ENCODE assay signal across 8 cellular contexts in genomic region chr6:57173886-57174510, GRCh38. TPM values are rescaled to one million over a fixed set of nuclear protein-coding genes. Genes with fewer than 3 reads are reported as not detected.
DNase-seq lines count a peak whose midpoint lies in the region; ATAC-seq and TF ChIP-seq lines count a peak whose summit lies in the region.

No MANE protein-coding gene starts in this region.

- TF ChIP-seq CTCF in OCI-LY7 (conservative IDR thresholded peaks at IDR 0.05; ENCODE audit: low read length) (no peak), neural progenitor cell (IDR thresholded peaks at IDR 0.05) (no peak)

- no peaks in the 10 kb centered on the region for H3K36me3 Mint-ChIP-seq in neural progenitor cell

- DNase-seq in NCI-H82 (lab: John Stamatoyannopoulos, UW) (peak; percentile 39), NCI-H82 treated with DMSO at 0.1 percent for 48 hours (lab: John Stamatoyannopoulos, UW; ENCODE audit: unreplicated experiment) (no peak), OCI-LY7 (ENCODE audit: low spot score) (no peak), neural progenitor cell (ENCODE audit: low spot score) (peak; percentile 47)
- DNase-seq in activated CD4-positive, CD25-positive, alpha-beta regulatory T cell treated with anti-CD3 and anti-CD28 coated beads, Interleukin-2, amount 50 U/mL, for 72 hours, result no peak

- peaks cover 64% of the 10 kb centered on the region for H3K79me2 ChIP-seq in OCI-LY7 (ENCODE audit: insufficient read depth, low read depth, low read length)
- peaks cover 15% of the 10 kb centered on the region for H3K79me2 ChIP-seq in neural progenitor cell (ENCODE audit: low read depth)

- H3K27ac Mint-ChIP-seq in neural progenitor cell, result no peak overlapping the region

- H3K4me2 ChIP-seq in OCI-LY7 (ENCODE audit: low read length), result peak overlapping the region; percentile 85
- H3K4me2 ChIP-seq in neural progenitor cell, result peak overlapping the region; percentile 94

- ATAC-seq in GM19463 (IDR thresholded peaks at IDR 0.05; ENCODE audit: unreplicated experiment) (no peak), GM19467 (IDR thresholded peaks at IDR 0.05; ENCODE audit: unreplicated experiment) (no peak)

- H3K27me3 Mint-ChIP-seq in neural progenitor cell (ENCODE audit: insufficient read depth, low read depth), result peaks cover 13% of the 10 kb centered on the region

- CTCF ChIA-PET in OCI-LY7 (lab: Charles Lee; ENCODE audit: unreplicated experiment), result no interaction called here

- 10 to 28% methylated on average over 4 of the region's 5 CpGs for WGBS in ectodermal cell, 2 experiments

- peak overlapping the region; percentile 93; the same call in 1 of the 2 replicates for H2AFZ ChIP-seq in OCI-LY7 (ENCODE audit: low read length)
- no peak overlapping the region for H2AFZ ChIP-seq in neural progenitor cell (replicated peaks)

- peaks cover 42% of the 10 kb centered on the region for H3F3A ChIP-seq in neural progenitor cell (ENCODE audit: low read depth)

- H3K4me3 Mint-ChIP-seq in neural progenitor cell, result peak overlapping the region; percentile 88

- H3K36me3 ChIP-seq in OCI-LY7 (ENCODE audit: insufficient read depth, low read length), result peaks cover 29% of the 10 kb centered on the region; the same call in 1 of the 2 replicates
- no peaks in the 10 kb centered on the region for H3K36me3 ChIP-seq in ectodermal cell (ENCODE audit: control insufficient read depth, insufficient read depth, low read length)
- H3K36me3 ChIP-seq in neural progenitor cell, result peaks cover 3% of the 10 kb centered on the region

- no peak overlapping the region for H3K9ac ChIP-seq in neural progenitor cell

- no peaks in the 10 kb centered on the region for H3K9me3 Mint-ChIP-seq in neural progenitor cell

- H3K9me3 ChIP-seq in OCI-LY7 (ENCODE audit: low read length) (no peaks in the 10 kb centered on the region), ectodermal cell (ENCODE audit: control insufficient read depth, low read length) (no peaks in the 10 kb centered on the region), neural progenitor cell (ENCODE audit: low read depth) (no peaks in the 10 kb centered on the region)

- POLR2A ChIA-PET in OCI-LY7 (lab: Charles Lee), result interaction anchor here (1.0 kb wide), 1 partner anchor 18 kb away, joined by 3 read pairs; no protein-coding TSS in a partner anchor

- H3K27me3 ChIP-seq in ectodermal cell (ENCODE audit: control insufficient read depth, insufficient read depth, low read length, poor library complexity, severe bottlenecking) (peaks cover 15% of the 10 kb centered on the region), neural progenitor cell (peaks cover 16% of the 10 kb centered on the region)

- intact Hi-C loops in OCI-LY7 (cut with micrococcal nuclease; ENCODE audit: unreplicated experiment), result loop anchor here (5.0 kb wide), 1 partner anchor 67 kb away; no protein-coding TSS in a partner anchor

- H3K27ac ChIP-seq in OCI-LY7 (ENCODE audit: low read depth, low read length, poor library complexity, severe bottlenecking) (peak overlapping the region; percentile 82), ectodermal cell (ENCODE audit: insufficient read depth, low read depth, low read length, poor library complexity, severe bottlenecking) (peak overlapping the region; percentile 2), neural progenitor cell (no peak overlapping the region)

- peaks cover 16% of the 10 kb centered on the region for H3K4me1 Mint-ChIP-seq in neural progenitor cell

- BruUV-seq in OCI-LY7 (replicated peaks; lab: Mats Ljungman, UMichigan), result TSS peak; percentile 54

- peaks cover 17% of the 10 kb centered on the region for H4K20me1 ChIP-seq in OCI-LY7 (ENCODE audit: insufficient read depth, low read length)
- peaks cover 12% of the 10 kb centered on the region for H4K20me1 ChIP-seq in neural progenitor cell (ENCODE audit: low read depth)

- H3K4me3 ChIP-seq in OCI-LY7 (ENCODE audit: low read depth, low read length, poor library complexity, severe bottlenecking), result peak overlapping the region; percentile 88
- H3K4me3 ChIP-seq in ectodermal cell (ENCODE audit: insufficient read depth, low read depth, low read length), result peak overlapping the region; percentile 64
- H3K4me3 ChIP-seq in neural progenitor cell, result peak overlapping the region; percentile 59

- no peaks in the 10 kb centered on the region for H3K9me2 ChIP-seq in OCI-LY7 (ENCODE audit: insufficient read depth, low read length)

- peaks cover 20% of the 10 kb centered on the region for H3K4me1 ChIP-seq in OCI-LY7 (ENCODE audit: insufficient read depth, low read length, poor library complexity, severe bottlenecking)
- H3K4me1 ChIP-seq in ectodermal cell (ENCODE audit: control insufficient read depth, insufficient read depth, low read length), result no peaks in the 10 kb centered on the region
- peaks cover 20% of the 10 kb centered on the region for H3K4me1 ChIP-seq in neural progenitor cell

RNA-seq across cellular contexts. Expression of gene BAG2, which starts 1.9 kb away (rescaled TPM):
- total RNA-seq in OCI-LY7 (2014; rRNA removed; shearing (Covaris generic)), result 6.8 and 7.7 TPM in 2 replicates
- total RNA-seq in OCI-LY7 (2022), result 8.0 and 8.7 TPM in 2 replicates
- polyA plus RNA-seq in ectodermal cell (2013, experiment 1 of 4), result 2.5 TPM
- 2.1 TPM for polyA plus RNA-seq in ectodermal cell (2013, experiment 2 of 4)
- polyA plus RNA-seq in ectodermal cell (2013, experiment 3 of 4), result 2.3 TPM
- 2.2 TPM for polyA plus RNA-seq in ectodermal cell (2013, experiment 4 of 4)
- 0.84 and 1.5 TPM in 2 replicates for total RNA-seq in neural progenitor cell (ENCODE audit: low replicate concordance)

RNA-seq across cellular contexts. Expression of gene RAB23, which starts 48.1 kb away (rescaled TPM):
- total RNA-seq in OCI-LY7 (2014; rRNA removed; shearing (Covaris generic)), result 3.5 and 4.9 TPM in 2 replicates
- total RNA-seq in OCI-LY7 (2022) (2.9 and 4.1 TPM in 2 replicates), neural progenitor cell (ENCODE audit: low replicate concordance) (26.9 and 43.7 TPM in 2 replicates)
- 24.1 TPM for polyA plus RNA-seq in ectodermal cell (2013, experiment 1 of 4)
- 24.8 TPM for polyA plus RNA-seq in ectodermal cell (2013, experiment 2 of 4)
- 20.7 TPM for polyA plus RNA-seq in ectodermal cell (2013, experiment 3 of 4)
- 19.5 TPM for polyA plus RNA-seq in ectodermal cell (2013, experiment 4 of 4)

Comparison
In these comparisons a context has a peak if more than half of its experiments do, and no peak if none do; other contexts are left out.
1. DNase-seq: peak in NCI-H82 (single experiment) and neural progenitor cell (single experiment); none in NCI-H82 treated with DMSO at 0.1 percent for 48 hours (single experiment), OCI-LY7 (single experiment) and activated CD4-positive, CD25-positive, alpha-beta regulatory T cell treated with anti-CD3 and anti-CD28 coated beads, Interleukin-2, amount 50 U/mL, for 72 hours (single experiment).
2. Peak in every context shown above with its lines, with median percentiles within 50 percentile points of each other: H3K4me3 ChIP-seq.